ENCODE assay signal across 20 cellular contexts in genomic region chr21:36396314-36396713, GRCh38.
"Had no signal": no experiment of that assay in that cellular context is flagged by ENCODE, and none has a peak within 500 bp of the region (broad histone marks: within the 10 kb centered on the region; RNA-seq: fewer than 3 reads in every experiment).

No MANE protein-coding gene starts in this region.

- H3K4me2 ChIP-seq: neural progenitor cell had no signal

- H3K27me3 Mint-ChIP-seq: type B pancreatic cell had no signal

- H3K9me3 Mint-ChIP-seq: natural killer cell, type B pancreatic cell had no signal

- H3K4me3 ChIP-seq: dorsolateral prefrontal cortex, gastroesophageal sphincter, neural progenitor cell, ovary, right lobe of liver, skin epidermis, stomach, thoracic aorta had no signal

- H3K9me3 ChIP-seq: gastroesophageal sphincter, ovary, right lobe of liver, stomach, thoracic aorta had no signal

- H3K4me1 ChIP-seq: gastroesophageal sphincter, neural progenitor cell, right lobe of liver, stomach had no signal

- DNase-seq: cortex of kidney; dorsolateral prefrontal cortex; effector CD8-positive, alpha-beta T cell; islet precursor cell; mammary epithelial cell; natural killer cell; nucleus accumbens; ovary; stimulated activated CD4-positive, alpha-beta T cell treated with anti-CD3 and anti-CD28 coated beads, Interleukin-2, amount 100 ng/mL, for 24 hours; stimulated activated CD4-positive, alpha-beta T cell treated with anti-CD3 and anti-CD28 coated beads, Interleukin-4, amount 100 ng/mL, for 4 hours; stimulated activated naive CD4-positive, alpha-beta T cell; stomach; substantia nigra had no signal

- H3K27ac Mint-ChIP-seq: neural progenitor cell, type B pancreatic cell had no signal

- H3K36me3 ChIP-seq: ovary, right lobe of liver, thoracic aorta had no signal

- H3K27me3 ChIP-seq: dorsolateral prefrontal cortex, gastroesophageal sphincter, neural progenitor cell, ovary, right lobe of liver, stomach had no signal

- H3K4me3 Mint-ChIP-seq: natural killer cell, neural progenitor cell, type B pancreatic cell had no signal

- H3K4me1 Mint-ChIP-seq: neural progenitor cell had no signal

- H2AFZ ChIP-seq: neural progenitor cell had no signal

- H3K36me3 Mint-ChIP-seq: natural killer cell had no signal

- H3K27ac ChIP-seq: dorsolateral prefrontal cortex, gastroesophageal sphincter, neural progenitor cell, ovary, right lobe of liver, skin epidermis, stomach, thoracic aorta had no signal

- ATAC-seq: gastroesophageal sphincter, left lobe of liver, right lobe of liver had no signal

- H3K9ac ChIP-seq: neural progenitor cell had no signal
